ENCODE assay signal across 18 cellular contexts in the genomic region with DNA sequence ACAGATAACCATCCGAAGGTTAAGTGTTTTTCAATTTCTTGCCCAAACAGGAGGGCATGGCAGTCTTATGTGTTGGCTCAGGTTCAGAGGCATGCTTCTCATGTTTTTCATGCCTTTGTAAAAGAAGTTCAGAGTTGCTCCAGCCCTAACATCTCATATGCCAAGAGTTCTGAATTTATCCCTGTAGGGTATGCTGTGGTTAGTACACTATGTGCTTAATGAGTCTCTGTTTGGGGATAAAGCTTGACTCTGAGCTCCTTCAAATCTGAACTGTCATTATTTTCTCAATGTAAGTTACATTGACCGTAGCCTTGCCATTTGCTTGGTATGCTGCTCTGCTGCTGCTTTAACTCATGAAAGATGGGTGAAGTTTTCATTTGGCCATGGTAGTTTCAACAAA.
A peak's percentile ranks its signal among the peaks of the same experiment; 100 is the strongest.
DNase-seq lines count a peak whose midpoint lies in the region; ATAC-seq and TF ChIP-seq lines count a peak whose summit lies in the region.
"Had no signal": no experiment of that assay in that cellular context is flagged by ENCODE, and none has a peak within 500 bp of the region (broad histone marks: within the 10 kb centered on the region; RNA-seq: fewer than 3 reads in every experiment).

No MANE protein-coding gene starts in this region.

- peak; percentile 58 for DNase-seq in AG09309 (ENCODE audit: low read depth)
- DNase-seq in amniotic epithelial cell (ENCODE audit: low read depth) = peak; percentile 99
- peak; percentile 55 to 63 for DNase-seq in fibroblast of lung (ENCODE audit: low read depth in 2 of 2)
- no peak for DNase-seq in omental fat pad (ENCODE audit: low spot score)
- DNase-seq in putamen (ENCODE audit: low spot score) = no peak
- no peak for DNase-seq in GM13977 (ENCODE audit: low spot score)
- no peak for DNase-seq in activated CD8-positive, alpha-beta memory T cell treated with anti-CD3 and anti-CD28 coated beads, Interleukin-2, amount 50 U/mL, for 4 hours
- DNase-seq: ACHN; activated CD8-positive, alpha-beta T cell treated with anti-CD3 and anti-CD28 coated beads, Interleukin-2, amount 10 ng/mL, durations not matched to agents 7 days and 5 days; activated naive CD8-positive, alpha-beta T cell treated with anti-CD3 and anti-CD28 coated beads, Interleukin-2, amount 50 U/mL, for 24 hours; erythroblast; NCI-H2107; NCI-H748 treated with DMSO at 0.1 percent for 48 hours had no signal

- no peak overlapping the region for H3K4me2 ChIP-seq in fibroblast of lung (ENCODE audit: extremely low read depth, insufficient read depth, low read length)

- TF ChIP-seq CTCF in AG09309 (IDR thresholded peaks at IDR 0.05; ENCODE audit: control insufficient read depth, insufficient read depth, low read depth, low read length, missing control alignments) = no peak
- no peak for TF ChIP-seq CTCF in fibroblast of lung (conservative IDR thresholded peaks at IDR 0.05 in 1 of 2, IDR thresholded peaks at IDR 0.05 in 1 of 2; ENCODE audit: low read depth in 1 of 2, low read length in 2 of 2)
- TF ChIP-seq CTCF in omental fat pad (IDR thresholded peaks at IDR 0.05) = no peak
- no peak for TF ChIP-seq CTCF in GM13977 (IDR thresholded peaks at IDR 0.05; ENCODE audit: extremely low read depth, insufficient read depth, missing control alignments)

- H3K36me3 ChIP-seq in fibroblast of lung (ENCODE audit: control insufficient read depth, insufficient read depth, low read length) = no peaks in the 10 kb centered on the region

- no peaks in the 10 kb centered on the region for H4K20me1 ChIP-seq in fibroblast of lung (ENCODE audit: control insufficient read depth, extremely low read depth, insufficient read depth, low read length)

- H3K79me2 ChIP-seq in fibroblast of lung (ENCODE audit: control insufficient read depth, insufficient read depth, low read length) = no peaks in the 10 kb centered on the region

- no peak overlapping the region for H3K9ac ChIP-seq in fibroblast of lung (ENCODE audit: insufficient read depth, low read length)

- ATAC-seq in omental fat pad (ENCODE audit: low FRiP score) (peak; percentile 45), HG02870 (IDR thresholded peaks at IDR 0.05; ENCODE audit: unreplicated experiment) (no peak)
- ATAC-seq: activated CD8-positive, alpha-beta T cell treated with anti-CD3 and anti-CD28 coated beads, Interleukin-2, amount 10 ng/mL, durations not matched to agents 7 days and 5 days; activated naive CD8-positive, alpha-beta T cell treated with anti-CD3 and anti-CD28 coated beads, Interleukin-2, amount 50 U/mL, for 24 hours; GM12878; HepG2; stimulated activated effector memory CD8-positive, alpha-beta T cell treated with anti-CD3 and anti-CD28 coated beads, Interleukin-12 subunit alpha, Interleukin-12 subunit beta, amount 100 ng/mL, for 72 hours had no signal

- no peak overlapping the region for H3K4me3 ChIP-seq in AG09309 (ENCODE audit: control insufficient read depth, low read depth, low read length)
- H3K4me3 ChIP-seq in fibroblast of lung (replicated peaks in 1 of 4; ENCODE audit: control extremely low read depth in 1 of 4, insufficient read depth in 1 of 4, low read depth in 3 of 4, low read length in 4 of 4) = no peak overlapping the region
- H3K4me3 ChIP-seq: GM12878, skin epidermis had no signal

- H3K9me3 ChIP-seq in fibroblast of lung (ENCODE audit: control insufficient read depth, insufficient read depth, low read depth, low read length) = no peaks in the 10 kb centered on the region

- H2AFZ ChIP-seq in fibroblast of lung (ENCODE audit: low read length) = no peak overlapping the region

- in situ Hi-C loops in GM13977 (cut with MboI; ENCODE audit: low pct_unique_long_range_greater_than_20kb, low sequenced_read_pairs, unreplicated experiment) = no loop called here

- no peaks in the 10 kb centered on the region for H3K27me3 ChIP-seq in fibroblast of lung (ENCODE audit: control insufficient read depth, insufficient read depth, low read length)

- no peak overlapping the region for H3K27ac ChIP-seq in fibroblast of lung (ENCODE audit: insufficient read depth, low read length)

- no peaks in the 10 kb centered on the region for H3K4me1 ChIP-seq in fibroblast of lung (ENCODE audit: control insufficient read depth, extremely low read depth, insufficient read depth, low read length)

Comparison
In these comparisons a context has a peak if more than half of its experiments do, and no peak if none do; other contexts are left out.
1. DNase-seq: peak in AG09309 (single experiment), amniotic epithelial cell (single experiment) and fibroblast of lung (2 of 2); none in omental fat pad (single experiment), putamen (single experiment), GM13977 (single experiment) and activated CD8-positive, alpha-beta memory T cell treated with anti-CD3 and anti-CD28 coated beads, Interleukin-2, amount 50 U/mL, for 4 hours (single experiment).